9 cellular contexts compared by ENCODE assay signal in genomic region chr6:129490551-129491245, GRCh38.
DNase-seq lines count a peak whose midpoint lies in the region; ATAC-seq and TF ChIP-seq lines count a peak whose summit lies in the region.
"Had no signal": no experiment of that assay in that cellular context is flagged by ENCODE, and none has a peak within 500 bp of the region (broad histone marks: within the 10 kb centered on the region; RNA-seq: fewer than 3 reads in every experiment).

No MANE protein-coding gene starts in this region.

- TF ChIP-seq POLR2A in Peyer's patch (IDR thresholded peaks at IDR 0.05) (peak in 1 of 2 donors; percentile 23), gastroesophageal sphincter (IDR thresholded peaks at IDR 0.05) (peak in 1 of 2 donors; percentile 7)

- TF ChIP-seq CTCF in Peyer's patch (IDR thresholded peaks at IDR 0.05) (no peak), gastroesophageal sphincter (IDR thresholded peaks at IDR 0.05) (no peak), retinal pigment epithelial cell (conservative IDR thresholded peaks at IDR 0.05; ENCODE audit: low read depth, low read length) (no peak)

- H3K36me3 ChIP-seq in Peyer's patch (no peaks in the 10 kb centered on the region), gastroesophageal sphincter (peaks cover 0 to 22% of the 10 kb centered on the region in 2 donors)

- peak overlapping the region; percentile 12 to 30 (median 24) for H3K4me3 ChIP-seq in Peyer's patch
- peak overlapping the region in 1 of 2 donors; percentile 5 for H3K4me3 ChIP-seq in gastroesophageal sphincter
- H3K4me3 ChIP-seq in retinal pigment epithelial cell (ENCODE audit: low read length), result peak overlapping the region; percentile 48

- ATAC-seq in HG03045 (IDR thresholded peaks at IDR 0.05; ENCODE audit: unreplicated experiment) (peak; percentile 88), gastroesophageal sphincter (peak; percentile 91)

- WGBS in gastroesophageal sphincter (ENCODE audit: low coverage in 1 of 2), 2 donors, result 17 to 37% methylated on average over 8 to 9 of the region's 9 CpGs

- H3K27me3 ChIP-seq in Peyer's patch (no peaks in the 10 kb centered on the region), gastroesophageal sphincter (no peaks in the 10 kb centered on the region)

- H3K9me3 ChIP-seq in Peyer's patch (no peaks in the 10 kb centered on the region), gastroesophageal sphincter (no peaks in the 10 kb centered on the region)

- DNase-seq in DMS 273 (lab: John Stamatoyannopoulos, UW; ENCODE audit: unreplicated experiment) (peak; percentile 37), DMS 273 treated with DMSO at 0.1 percent for 48 hours (lab: John Stamatoyannopoulos, UW) (no peak), Peyer's patch (peak in 2 of 3 donors; percentile 41 to 63), retinal pigment epithelial cell (ENCODE audit: low read depth) (peak; percentile 93), occipital lobe (lab: John Stamatoyannopoulos, UW) (no peak)
- DNase-seq in activated effector memory CD4-positive, alpha-beta T cell treated with Interleukin-2 at 50 U/mL for 16 hours, result peak; percentile 32

- TF ChIP-seq EP300 in gastroesophageal sphincter (IDR thresholded peaks at IDR 0.05), result no peak

- H3K27ac ChIP-seq in Peyer's patch (peak overlapping the region; percentile 61 to 88 (median 76)), gastroesophageal sphincter (peak overlapping the region; percentile 65 to 88 (median 84))
- H3K27ac ChIP-seq: 22Rv1 had no signal

- peaks cover 0 to 14% (median 0%) of the 10 kb centered on the region in 4 donors for H3K4me1 ChIP-seq in Peyer's patch
- peaks cover 0 to 8% (median 7%) of the 10 kb centered on the region in 3 donors for H3K4me1 ChIP-seq in gastroesophageal sphincter

Comparison
In these comparisons a context has a peak if more than half of its experiments do, and no peak if none do; other contexts are left out.
1. DNase-seq: peak in DMS 273 (single experiment), Peyer's patch (2 of 3), activated effector memory CD4-positive, alpha-beta T cell treated with Interleukin-2 at 50 U/mL for 16 hours (single experiment) and retinal pigment epithelial cell (single experiment); none in DMS 273 treated with DMSO at 0.1 percent for 48 hours (single experiment) and occipital lobe (single experiment).